ENCODE assay signal across 15 cellular contexts in the genomic region with DNA sequence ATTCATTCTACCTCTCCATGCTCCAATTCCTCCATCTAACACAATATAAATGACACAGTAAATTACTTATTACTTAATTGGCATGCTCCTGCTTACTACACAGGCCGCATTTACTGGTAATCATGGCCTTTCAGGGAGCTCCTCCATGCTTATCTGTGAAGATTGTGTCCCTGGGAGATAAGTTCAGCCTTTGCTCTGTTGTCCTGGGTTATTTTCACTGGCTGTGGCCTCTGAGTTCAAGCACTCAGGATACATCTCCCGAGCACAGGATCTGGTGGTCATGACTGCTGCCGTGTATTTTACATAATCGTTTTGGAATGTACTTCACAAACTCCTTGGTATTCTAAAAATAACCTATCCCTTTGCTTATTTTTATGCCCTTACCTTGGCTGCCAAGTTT.
DNase-seq lines count a peak whose midpoint lies in the region; ATAC-seq and TF ChIP-seq lines count a peak whose summit lies in the region.
"Had no signal": no experiment of that assay in that cellular context is flagged by ENCODE, and none has a peak within 500 bp of the region (broad histone marks: within the 10 kb centered on the region; RNA-seq: fewer than 3 reads in every experiment).

No MANE protein-coding gene starts in this region.

- H3K4me1 ChIP-seq in lung (ENCODE audit: control insufficient read depth in 2 of 2, insufficient read depth in 2 of 2, low read length in 2 of 2) = no peaks in the 10 kb centered on the region
- peaks cover 0 to 12% (median 9%) of the 10 kb centered on the region in 5 donors for H3K4me1 ChIP-seq in subcutaneous abdominal adipose tissue (ENCODE audit: control insufficient read depth in 5 of 5, insufficient read depth in 5 of 5, low read length in 5 of 5)

- peaks cover 13% of the 10 kb centered on the region for H3K4me1 Mint-ChIP-seq in brain

- H3K27me3 ChIP-seq in lung (ENCODE audit: control insufficient read depth, insufficient read depth) (no peaks in the 10 kb centered on the region), subcutaneous abdominal adipose tissue (ENCODE audit: control insufficient read depth in 5 of 5, insufficient read depth in 4 of 5, low read length in 5 of 5) (no peaks in the 10 kb centered on the region)

- peaks cover 0 to 2% (median 0%) of the 10 kb centered on the region in 5 experiments for H3K9me3 Mint-ChIP-seq in brain
- H3K9me3 Mint-ChIP-seq: CD4-positive, alpha-beta T cell had no signal

- H3K27ac ChIP-seq in lung (ENCODE audit: low read depth in 1 of 2, low read length in 1 of 2) (peak overlapping the region in 1 of 2 donors; percentile 56), subcutaneous abdominal adipose tissue (ENCODE audit: low read depth, low read length) (peak overlapping the region; percentile 70)

- H3K9me3 ChIP-seq in lung (ENCODE audit: control insufficient read depth in 2 of 2, insufficient read depth in 1 of 2, low read length in 1 of 2) (no peaks in the 10 kb centered on the region), subcutaneous abdominal adipose tissue (ENCODE audit: control insufficient read depth in 5 of 5, low read length in 5 of 5) (no peaks in the 10 kb centered on the region)

- peak overlapping the region in 1 of 5 donors; percentile 20 for H3K9ac ChIP-seq in subcutaneous abdominal adipose tissue (ENCODE audit: low read length in 5 of 5)

- peak overlapping the region in 4 of 5 experiments; percentile 1 to 86 (median 6) for H3K27ac Mint-ChIP-seq in brain
- H3K27ac Mint-ChIP-seq: CD4-positive, alpha-beta T cell had no signal

- ATAC-seq in lung (ENCODE audit: insufficient read depth, low FRiP score) (peak; percentile 37), GM18511 (IDR thresholded peaks at IDR 0.05; ENCODE audit: unreplicated experiment) (no peak), GM19035 (IDR thresholded peaks at IDR 0.05; ENCODE audit: unreplicated experiment) (no peak)

- H3K27me3 Mint-ChIP-seq in brain = peaks cover 7% of the 10 kb centered on the region

- H3K4me3 ChIP-seq in lung (no peak overlapping the region), subcutaneous abdominal adipose tissue (ENCODE audit: low read depth in 1 of 5, low read length in 5 of 5) (no peak overlapping the region)

- H3K36me3 ChIP-seq in lung (ENCODE audit: control insufficient read depth in 2 of 2, insufficient read depth in 2 of 2, low read length in 2 of 2) (no peaks in the 10 kb centered on the region), subcutaneous abdominal adipose tissue (ENCODE audit: control insufficient read depth in 5 of 5, insufficient read depth in 5 of 5, low read length in 5 of 5) (no peaks in the 10 kb centered on the region)

- no peaks in the 10 kb centered on the region for H3K36me3 Mint-ChIP-seq in brain

- DNase-seq in HT1080 (ENCODE audit: low read depth) (peak; percentile 25), lung (ENCODE audit: low spot score) (no peak)
- DNase-seq in effector CD8-positive, alpha-beta T cell (lab: John Stamatoyannopoulos, UW) = no peak
- DNase-seq in stimulated activated CD4-positive, alpha-beta T cell treated with anti-CD3 and anti-CD28 coated beads, Interleukin-2, amount 100 ng/mL, for 24 hours = no peak
- DNase-seq: activated naive CD4-positive, alpha-beta T cell; anterior cingulate cortex; CD4-positive, alpha-beta T cell; DMS53; foreskin fibroblast; NCI-H1417; NCI-H2171 treated with DMSO at 0.1 percent for 48 hours had no signal

- H3K4me3 Mint-ChIP-seq in brain = peak overlapping the region in 1 of 5 experiments; percentile 0
- H3K4me3 Mint-ChIP-seq: CD4-positive, alpha-beta T cell had no signal

- TF ChIP-seq CTCF in brain (conservative IDR thresholded peaks at IDR 0.05) = no peak
- TF ChIP-seq CTCF in lung (IDR thresholded peaks at IDR 0.05; ENCODE audit: control extremely low read depth, extremely low read depth) = no peak

- WGBS in lung, 2 donors = 39 to 68% methylated on average over 4 of the region's 4 CpGs
